ENCODE assay signal across 1 cellular context in genomic region chr18:76562286-76562840, GRCh38.
TF ChIP-seq lines count a peak whose summit lies in the region.

No MANE protein-coding gene starts in this region.

TF ChIP-seq in IMR-90, 13 proteins besides CTCF, POLR2A, EP300 and RAD21 (continued from another document):
- TF ChIP-seq ELK1 (IDR thresholded peaks at IDR 0.05; ENCODE audit: borderline replicate concordance, low read depth, low read length) (no peak), NFE2L2 (IDR thresholded peaks at IDR 0.05; ENCODE audit: low read depth, low read length) (no peak)
